ENCODE assay signal across 14 cellular contexts in the genomic region with DNA sequence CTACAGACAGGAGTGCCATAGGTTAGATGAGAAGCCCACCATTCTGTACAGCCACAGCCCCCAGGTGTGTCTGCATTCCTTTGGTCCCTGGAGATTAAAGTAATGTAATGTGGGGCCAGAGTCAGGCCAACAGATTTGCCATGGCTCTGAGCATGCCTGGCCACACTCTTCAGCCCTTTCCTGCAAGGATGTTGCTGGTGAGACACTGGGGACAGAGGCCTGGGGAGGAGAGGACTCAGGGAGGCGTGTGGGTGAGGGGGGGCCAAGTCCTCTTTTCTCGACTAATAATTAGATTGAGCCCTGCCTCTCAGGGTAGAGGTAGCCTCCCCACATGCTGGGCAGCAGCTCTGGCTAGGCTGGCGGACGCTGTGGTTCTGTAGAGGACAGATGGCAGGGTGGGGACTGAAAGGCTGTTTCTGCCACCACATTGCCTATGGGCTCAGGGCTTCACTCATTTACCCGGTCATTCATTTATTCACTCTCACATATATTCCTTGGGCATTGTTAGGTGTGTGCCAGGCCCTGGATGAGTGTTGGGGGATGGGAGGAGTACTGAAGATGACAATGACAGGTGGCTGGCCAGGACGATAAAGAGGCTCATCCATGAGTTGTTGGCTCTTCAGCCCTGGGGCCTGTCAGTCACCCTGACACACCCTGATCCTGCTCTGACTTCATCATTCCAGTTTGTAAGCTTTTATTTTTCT. TPM values are rescaled to one million over a fixed set of nuclear protein-coding genes. Genes with fewer than 3 reads are reported as not detected.
DNase-seq lines count a peak whose midpoint lies in the region; ATAC-seq, FAIRE-seq and TF ChIP-seq lines count a peak whose summit lies in the region.
"Had no signal": no experiment of that assay in that cellular context is flagged by ENCODE, and none has a peak within 500 bp of the region (broad histone marks: within the 10 kb centered on the region; RNA-seq: fewer than 3 reads in every experiment).

No MANE protein-coding gene starts in this region.

- intact Hi-C loops in HCT116 (cut with micrococcal nuclease) (no loop called here), psoas muscle (cut with DNase I) (no loop called here)

- H3K79me2 ChIP-seq in HCT116 (ENCODE audit: insufficient read depth, low read length) (0 out of 2 replicates have a peak, but pooled peaks cover 3% of the 10 kb centered on the region), H1 (ENCODE audit: control insufficient read depth in 1 of 2, insufficient read depth in 2 of 2, low read length in 2 of 2) (peaks cover 0 to 3% of the 10 kb centered on the region in 2 experiments; a peak in 1 of 4 replicates)

- H2BK120ac ChIP-seq in H1 (replicated peaks; ENCODE audit: low read depth, low read length) = no peak overlapping the region

- H2BK12ac ChIP-seq in H1 (ENCODE audit: low read depth, low read length) = no peak overlapping the region

- H4K5ac ChIP-seq in H1 (ENCODE audit: insufficient read length, low read depth, low read length) = no peak overlapping the region

- CTCF ChIA-PET in HCT116 (lab: Charles Lee) = no interaction called here
- CTCF ChIA-PET in H1 (lab: Charles Lee; ENCODE audit: partially characterized antibody) = interaction anchor here (0.6 to 4.2 kb wide), 7 partner anchors 34 to 121 kb away, joined by 3 to 29 read pairs (median 3); no protein-coding TSS in a partner anchor

- 0 out of 2 replicates have a peak, but pooled peaks have one; percentile 23 for ATAC-seq in HCT116
- ATAC-seq in psoas muscle = peak; percentile 82 to 92 (median 86)
- ATAC-seq in HG03097 (IDR thresholded peaks at IDR 0.05; ENCODE audit: low FRiP score, unreplicated experiment) = no peak
- ATAC-seq: effector memory CD8-positive, alpha-beta T cell had no signal

- H3K4me1 ChIP-seq in HCT116 (ENCODE audit: control insufficient read depth in 1 of 2, insufficient read depth in 2 of 2, low read length in 2 of 2) = peaks cover 3 to 7% of the 10 kb centered on the region in 2 experiments; a peak in 2 of 4 replicates
- H3K4me1 ChIP-seq in H1 (replicated peaks in 1 of 4; ENCODE audit: control insufficient read depth in 3 of 4, insufficient read depth in 4 of 4, low read length in 3 of 4) = peaks cover 0 to 5% (median 0%) of the 10 kb centered on the region in 4 experiments; a peak in 3 of 7 replicates
- peaks cover 16% of the 10 kb centered on the region for H3K4me1 ChIP-seq in psoas muscle
- H3K4me1 ChIP-seq: adrenal gland had no signal

- no peak for TF ChIP-seq POLR2A in HCT116 (IDR thresholded peaks at IDR 0.05; ENCODE audit: borderline replicate concordance, extremely low read depth, insufficient read depth, insufficient read length)
- no peak for TF ChIP-seq POLR2A in H1 (IDR thresholded peaks at IDR 0.05; ENCODE audit: control extremely low read depth in 1 of 2, low read depth in 2 of 2, low read length in 2 of 2)

- no peak for DNase-seq in HCT116 (ENCODE audit: low read depth, low spot score)
- peak; percentile 33 for DNase-seq in NCI-H510A treated with DMSO at 0.1 percent for 48 hours (lab: John Stamatoyannopoulos, UW)
- DNase-seq in H1 (ENCODE audit: low read depth in 1 of 2, low spot score in 2 of 2) = no peak
- no peak for DNase-seq in psoas muscle
- no peak for DNase-seq in HTR-8/SVneo (ENCODE audit: insufficient read length, low spot score)
- DNase-seq in AG08395 (ENCODE audit: low spot score) = no peak
- DNase-seq: activated CD4-positive, CD25-positive, alpha-beta regulatory T cell; central memory CD4-positive, alpha-beta T cell; effector memory CD8-positive, alpha-beta T cell; kidney glomerular epithelial cell; NCI-H2107; stimulated activated CD4-positive, alpha-beta T cell treated with anti-CD3 and anti-CD28 coated beads, Interleukin-2, amount 100 ng/mL, for 48 hours had no signal

- no TSS peak for BruUV-seq in HCT116 (replicated peaks; lab: Mats Ljungman, UMichigan)

- no peak for TF ChIP-seq RAD21 in HCT116 (IDR thresholded peaks at IDR 0.05; ENCODE audit: low read depth)
- no peak for TF ChIP-seq RAD21 in H1 (IDR thresholded peaks at IDR 0.05 in 1 of 2, conservative IDR thresholded peaks at IDR 0.05 in 1 of 2; ENCODE audit: low read depth in 2 of 2, low read length in 2 of 2)

- no peak for TF ChIP-seq EP300 in H1 (IDR thresholded peaks at IDR 0.05; ENCODE audit: borderline replicate concordance in 1 of 2, low read depth in 2 of 2, low read length in 2 of 2)

- no peak overlapping the region for H3K4ac ChIP-seq in H1 (replicated peaks; ENCODE audit: insufficient read length, low read depth, low read length)

- H3K56ac ChIP-seq in H1 (replicated peaks; ENCODE audit: insufficient read length, low read depth, low read length) = no peak overlapping the region

- FAIRE-seq in H1 (lab: Jason Lieb, UNC) (no peak), HTR-8/SVneo (lab: Jason Lieb, UNC) (no peak)

- no peaks in the 10 kb centered on the region for H3K27me3 ChIP-seq in HCT116 (ENCODE audit: insufficient read depth, low read length)
- H3K27me3 ChIP-seq in H1 (replicated peaks in 1 of 4; ENCODE audit: control insufficient read depth in 3 of 4, extremely low read depth in 1 of 4, insufficient read depth in 3 of 4, low read length in 3 of 4) = no peaks in the 10 kb centered on the region
- no peaks in the 10 kb centered on the region for H3K27me3 ChIP-seq in psoas muscle (ENCODE audit: insufficient read depth in 3 of 3, low read length in 2 of 3)
- H3K27me3 ChIP-seq: adrenal gland had no signal

- H4K20me1 ChIP-seq in HCT116 (ENCODE audit: insufficient read depth) (no peaks in the 10 kb centered on the region), H1 (replicated peaks in 1 of 2; ENCODE audit: control insufficient read depth in 1 of 2, insufficient read depth in 2 of 2, low read length in 2 of 2) (no peaks in the 10 kb centered on the region)

- H2BK20ac ChIP-seq in H1 (ENCODE audit: low read length) = no peak overlapping the region

- no peak overlapping the region for H2AK5ac ChIP-seq in H1 (ENCODE audit: low read depth, low read length)

- TF ChIP-seq CTCF in HCT116 (IDR thresholded peaks at IDR 0.05 in 2 of 3, conservative IDR thresholded peaks at IDR 0.05 in 1 of 3; ENCODE audit: borderline replicate concordance in 1 of 3, insufficient read depth in 1 of 3, low read depth in 2 of 3, low read length in 2 of 3) = no peak
- no peak for TF ChIP-seq CTCF in H1 (IDR thresholded peaks at IDR 0.05; ENCODE audit: control extremely low read depth in 1 of 3, insufficient read depth in 1 of 3, low read depth in 1 of 3, low read length in 3 of 3)
- no peak for TF ChIP-seq CTCF in psoas muscle (IDR thresholded peaks at IDR 0.05)

- peak overlapping the region; percentile 16; the same call in 1 of the 2 replicates for H2BK15ac ChIP-seq in H1 (ENCODE audit: low read length)

- H3K79me1 ChIP-seq in H1 (ENCODE audit: low read depth, low read length) = no peaks in the 10 kb centered on the region

- H3K4me2 ChIP-seq in HCT116 (ENCODE audit: low read length) (no peak overlapping the region), H1 (ENCODE audit: insufficient read depth in 1 of 2, low read depth in 2 of 2, low read length in 2 of 2) (no peak overlapping the region)

- peak overlapping the region; percentile 36; the same call in 1 of the 2 replicates for H4K8ac ChIP-seq in H1 (ENCODE audit: extremely low read depth, insufficient read depth, low read length)

- H3K9me2 ChIP-seq in HCT116 (ENCODE audit: insufficient read depth) = no peaks in the 10 kb centered on the region

- no peak overlapping the region for H2BK5ac ChIP-seq in H1 (ENCODE audit: low read depth, low read length)

- WGBS in H1 (ENCODE audit: extremely low coverage in 1 of 2, insufficient coverage in 1 of 2, insufficient read length in 1 of 2, insufficient replicate concordance in 2 of 2, low coverage in 1 of 2, low lambda C conversion rate in 2 of 2, missing lambda C conversion rate in 1 of 2), 2 experiments = 73% methylated on average over 6 of the region's 6 CpGs; no CpG with 5 or more reads in 1 of the 2 experiments
- 36 to 46% (median 39%) methylated on average over 6 of the region's 6 CpGs for whole genome bisulfite sequencing in psoas muscle, 3 donors

- POLR2A ChIA-PET in HCT116 (lab: Charles Lee) = no interaction called here
- POLR2A ChIA-PET in H1 (lab: Charles Lee; ENCODE audit: partially characterized antibody) = interaction anchor here (1.0 to 2.1 kb wide), 4 partner anchors 8 to 13 kb away, joined by 3 to 17 read pairs (median 3); a partner anchor contains a TSS

- RAD21 ChIA-PET in HCT116 (lab: Charles Lee; ENCODE audit: low non-redundant PET in 1 of 2, low total read pairs in 2 of 2, uncharacterized antibody in 2 of 2, unreplicated experiment in 2 of 2) = no interaction called here

- H2AFZ ChIP-seq in HCT116 (ENCODE audit: low read depth, low read length, poor library complexity, severe bottlenecking) (no peak overlapping the region), H1 (ENCODE audit: low read length) (no peak overlapping the region)

- H3K4me3 ChIP-seq in HCT116 (replicated peaks in 1 of 2; ENCODE audit: low read depth in 1 of 2, low read length in 2 of 2) (no peak overlapping the region), H1 (ENCODE audit: extremely low read depth in 1 of 4, insufficient read depth in 2 of 4, low read depth in 3 of 4, low read length in 4 of 4) (no peak overlapping the region), psoas muscle (no peak overlapping the region)
- H3K4me3 ChIP-seq: adrenal gland had no signal

- no peak overlapping the region for H4K91ac ChIP-seq in H1 (replicated peaks; ENCODE audit: insufficient read length, low read length)

- H3K18ac ChIP-seq in H1 (ENCODE audit: extremely low read depth, low read length) = no peak overlapping the region

- H3K36me3 ChIP-seq in HCT116 (ENCODE audit: control insufficient read depth in 1 of 2, insufficient read depth in 2 of 2, low read length in 2 of 2) = no peaks in the 10 kb centered on the region
- no peaks in the 10 kb centered on the region for H3K36me3 ChIP-seq in H1 (ENCODE audit: control insufficient read depth in 2 of 4, insufficient read depth in 4 of 4, low read length in 3 of 4)
- no peaks in the 10 kb centered on the region for H3K36me3 ChIP-seq in psoas muscle (ENCODE audit: insufficient read depth in 1 of 2, low read depth in 1 of 2)
- H3K36me3 ChIP-seq: adrenal gland had no signal

- H3K9ac ChIP-seq in HCT116 (ENCODE audit: low read length) (no peak overlapping the region), H1 (replicated peaks in 1 of 4; ENCODE audit: extremely low read depth in 1 of 4, low read depth in 3 of 4, low read length in 3 of 4) (peak overlapping the region in 1 of 4 experiments; percentile 54; a peak in 1 of 7 replicates)

- H3K9me3 ChIP-seq in HCT116 (ENCODE audit: control insufficient read depth in 1 of 2, insufficient read depth in 1 of 2, low read depth in 1 of 2, low read length in 2 of 2) (no peaks in the 10 kb centered on the region), H1 (ENCODE audit: insufficient read depth in 2 of 2, low read depth in 1 of 2, low read length in 1 of 2) (no peaks in the 10 kb centered on the region), psoas muscle (no peaks in the 10 kb centered on the region)
- H3K9me3 ChIP-seq: adrenal gland had no signal

- no peak overlapping the region for H3K14ac ChIP-seq in H1 (ENCODE audit: insufficient read length)

- no peak overlapping the region for H3K23ac ChIP-seq in H1 (ENCODE audit: insufficient read length)

- H3K23me2 ChIP-seq in H1 (ENCODE audit: low read depth, low read length) = no peaks in the 10 kb centered on the region

- no peak overlapping the region for H3K27ac ChIP-seq in HCT116 (ENCODE audit: low read depth, low read length)
- H3K27ac ChIP-seq in H1 (ENCODE audit: low read depth, low read length) = no peak overlapping the region
- H3K27ac ChIP-seq in psoas muscle = peak overlapping the region; percentile 53
- H3K27ac ChIP-seq: adrenal gland had no signal

RNA-seq across cellular contexts. Expression of a gene that starts 7.1 kb away (rescaled TPM):
- total RNA-seq in HCT116 (2021; ENCODE audit: unreplicated experiment) = 78.1 TPM
- 46.0 and 53.9 TPM in 2 replicates for polyA plus RNA-seq in HCT116 (2012)
- 102 and 115 TPM in 2 replicates for total RNA-seq in H1 (2021; fragmentation: NEBNext Ultra II Directional; extraction: Animal tissue kit (Norgen Biotek cat#: 25700))
- polyA plus RNA-seq in H1 (2011; rRNA removed) = 84.1 and 95.2 TPM in 2 replicates
- polyA plus RNA-seq in H1 (2011; cell fraction: cytosol; rRNA removed) = 79.7 TPM
- polyA plus RNA-seq in H1 (2011; cell fraction: nucleus; rRNA removed) = 89.8 TPM
- 83.1 to 103 TPM (median 99.5 TPM) in 4 replicates for polyA plus RNA-seq in H1 (2012, experiment 1 of 2)
- 104 TPM for polyA plus RNA-seq in H1 (2012, experiment 2 of 2)
- 120 TPM for polyA plus RNA-seq in H1 (2013, experiment 1 of 2)
- 116 TPM for polyA plus RNA-seq in H1 (2013, experiment 2 of 2)
- polyA minus RNA-seq in H1 (2011; rRNA and poly(A)+ RNA removed) = 89.1 and 141 TPM in 2 replicates
- 71.3 TPM for polyA minus RNA-seq in H1 (2011; cell fraction: cytosol; rRNA and poly(A)+ RNA removed)
- 54.9 TPM for polyA minus RNA-seq in H1 (2011; cell fraction: nucleus; rRNA and poly(A)+ RNA removed)
- total RNA-seq in psoas muscle = 10 to 100 TPM; 43.7 to 69.3 (median 64.0) TPM
- polyA plus RNA-seq in psoas muscle = 100 to 1,000 TPM in 1 of 3 donors, 10 to 100 TPM in 2; 46.8 to 107 (median 72.0) TPM

RNA-seq across cellular contexts. Expression of a gene that starts 8.8 kb away (rescaled TPM):
- 304 TPM for total RNA-seq in HCT116 (2021; ENCODE audit: unreplicated experiment)
- polyA plus RNA-seq in HCT116 (2012) = 151 and 187 TPM in 2 replicates
- 391 and 395 TPM in 2 replicates for total RNA-seq in H1 (2021; fragmentation: NEBNext Ultra II Directional; extraction: Animal tissue kit (Norgen Biotek cat#: 25700))
- 132 and 145 TPM in 2 replicates for polyA plus RNA-seq in H1 (2011; rRNA removed)
- polyA plus RNA-seq in H1 (2011; cell fraction: cytosol; rRNA removed) = 180 TPM
- 141 TPM for polyA plus RNA-seq in H1 (2011; cell fraction: nucleus; rRNA removed)
- polyA plus RNA-seq in H1 (2012, experiment 1 of 2) = 267 to 330 TPM (median 294 TPM) in 4 replicates
- 483 TPM for polyA plus RNA-seq in H1 (2012, experiment 2 of 2)
- polyA plus RNA-seq in H1 (2013, experiment 1 of 2) = 238 TPM
- 239 TPM for polyA plus RNA-seq in H1 (2013, experiment 2 of 2)
- polyA minus RNA-seq in H1 (2011; rRNA and poly(A)+ RNA removed) = 125 and 126 TPM in 2 replicates
- polyA minus RNA-seq in H1 (2011; cell fraction: cytosol; rRNA and poly(A)+ RNA removed) = 107 TPM
- 57.3 TPM for polyA minus RNA-seq in H1 (2011; cell fraction: nucleus; rRNA and poly(A)+ RNA removed)
- 100 to 1,000 TPM; 164 to 240 (median 208) TPM for total RNA-seq in psoas muscle
- polyA plus RNA-seq in psoas muscle = 100 to 1,000 TPM; 161 to 367 (median 163) TPM

RNA-seq across cellular contexts. Expression of a gene that starts 19.4 kb away (rescaled TPM):
- 111 TPM for total RNA-seq in HCT116 (2021; ENCODE audit: unreplicated experiment)
- 106 and 142 TPM in 2 replicates for polyA plus RNA-seq in HCT116 (2012)
- 34.4 and 35.2 TPM in 2 replicates for total RNA-seq in H1 (2021; fragmentation: NEBNext Ultra II Directional; extraction: Animal tissue kit (Norgen Biotek cat#: 25700))
- 23.4 and 29.7 TPM in 2 replicates for polyA plus RNA-seq in H1 (2011; rRNA removed)
- 37.5 TPM for polyA plus RNA-seq in H1 (2011; cell fraction: cytosol; rRNA removed)
- 38.2 TPM for polyA plus RNA-seq in H1 (2011; cell fraction: nucleus; rRNA removed)
- polyA plus RNA-seq in H1 (2012, experiment 1 of 2) = 35.6 to 51.4 TPM (median 46.6 TPM) in 4 replicates
- polyA plus RNA-seq in H1 (2012, experiment 2 of 2) = 48.1 TPM
- 51.5 TPM for polyA plus RNA-seq in H1 (2013, experiment 1 of 2)
- polyA plus RNA-seq in H1 (2013, experiment 2 of 2) = 51.0 TPM
- polyA minus RNA-seq in H1 (2011; rRNA and poly(A)+ RNA removed) = 19.8 and 22.1 TPM in 2 replicates
- 12.4 TPM for polyA minus RNA-seq in H1 (2011; cell fraction: cytosol; rRNA and poly(A)+ RNA removed)
- 11.6 TPM for polyA minus RNA-seq in H1 (2011; cell fraction: nucleus; rRNA and poly(A)+ RNA removed)
- 100 to 1,000 TPM in 2 of 4 donors, 10 to 100 TPM in 2; 86.1 to 137 (median 99.8) TPM for total RNA-seq in psoas muscle
- polyA plus RNA-seq in psoas muscle = 100 to 1,000 TPM; 140 to 174 (median 146) TPM

RNA-seq across cellular contexts. Expression of a gene that starts 31.7 kb away (rescaled TPM):
- total RNA-seq in HCT116 (2021; ENCODE audit: unreplicated experiment) (41.7 TPM), psoas muscle (10 to 100 TPM in 3 of 4 donors, 1 to 10 TPM in 1; 7.4 to 19.8 (median 16.5) TPM)
- 19.9 and 23.3 TPM in 2 replicates for polyA plus RNA-seq in HCT116 (2012)
- 47.5 and 53.1 TPM in 2 replicates for total RNA-seq in H1 (2021; fragmentation: NEBNext Ultra II Directional; extraction: Animal tissue kit (Norgen Biotek cat#: 25700))
- polyA plus RNA-seq in H1 (2011; rRNA removed) (46.9 and 53.0 TPM in 2 replicates), psoas muscle (10 to 100 TPM in 2 of 3 donors, 1 to 10 TPM in 1; 7.6 to 20.4 (median 20.2) TPM)
- 41.8 TPM for polyA plus RNA-seq in H1 (2011; cell fraction: cytosol; rRNA removed)
- 29.0 TPM for polyA plus RNA-seq in H1 (2011; cell fraction: nucleus; rRNA removed)
- 35.0 to 48.9 TPM (median 43.5 TPM) in 4 replicates for polyA plus RNA-seq in H1 (2012, experiment 1 of 2)
- polyA plus RNA-seq in H1 (2012, experiment 2 of 2) = 48.4 TPM
- 50.4 TPM for polyA plus RNA-seq in H1 (2013, experiment 1 of 2)
- 50.3 TPM for polyA plus RNA-seq in H1 (2013, experiment 2 of 2)
- polyA minus RNA-seq in H1 (2011; rRNA and poly(A)+ RNA removed) = 69.4 and 87.6 TPM in 2 replicates
- polyA minus RNA-seq in H1 (2011; cell fraction: cytosol; rRNA and poly(A)+ RNA removed) = 15.5 TPM
- 40.7 TPM for polyA minus RNA-seq in H1 (2011; cell fraction: nucleus; rRNA and poly(A)+ RNA removed)

RNA-seq across cellular contexts. Expression of a gene that starts 32.0 kb away (rescaled TPM):
- total RNA-seq in HCT116 (2021; ENCODE audit: unreplicated experiment) = 36.5 TPM
- 32.6 and 39.7 TPM in 2 replicates for polyA plus RNA-seq in HCT116 (2012)
- 28.4 and 31.8 TPM in 2 replicates for total RNA-seq in H1 (2021; fragmentation: NEBNext Ultra II Directional; extraction: Animal tissue kit (Norgen Biotek cat#: 25700))
- 30.1 and 43.1 TPM in 2 replicates for polyA plus RNA-seq in H1 (2011; rRNA removed)
- 38.2 TPM for polyA plus RNA-seq in H1 (2011; cell fraction: cytosol; rRNA removed)
- 75.5 TPM for polyA plus RNA-seq in H1 (2011; cell fraction: nucleus; rRNA removed)
- 30.1 to 33.3 TPM (median 31.2 TPM) in 4 replicates for polyA plus RNA-seq in H1 (2012, experiment 1 of 2)
- polyA plus RNA-seq in H1 (2012, experiment 2 of 2) = 29.8 TPM
- polyA plus RNA-seq in H1 (2013, experiment 1 of 2) = 39.5 TPM
- 35.7 TPM for polyA plus RNA-seq in H1 (2013, experiment 2 of 2)
- 21.0 and 21.3 TPM in 2 replicates for polyA minus RNA-seq in H1 (2011; rRNA and poly(A)+ RNA removed)
- polyA minus RNA-seq in H1 (2011; cell fraction: cytosol; rRNA and poly(A)+ RNA removed) = 21.1 TPM
- 19.6 TPM for polyA minus RNA-seq in H1 (2011; cell fraction: nucleus; rRNA and poly(A)+ RNA removed)
- 10 to 100 TPM; 18.5 to 32.1 (median 28.5) TPM for total RNA-seq in psoas muscle
- 10 to 100 TPM; 22.1 to 31.5 (median 27.0) TPM for polyA plus RNA-seq in psoas muscle
